In the genomic region with DNA sequence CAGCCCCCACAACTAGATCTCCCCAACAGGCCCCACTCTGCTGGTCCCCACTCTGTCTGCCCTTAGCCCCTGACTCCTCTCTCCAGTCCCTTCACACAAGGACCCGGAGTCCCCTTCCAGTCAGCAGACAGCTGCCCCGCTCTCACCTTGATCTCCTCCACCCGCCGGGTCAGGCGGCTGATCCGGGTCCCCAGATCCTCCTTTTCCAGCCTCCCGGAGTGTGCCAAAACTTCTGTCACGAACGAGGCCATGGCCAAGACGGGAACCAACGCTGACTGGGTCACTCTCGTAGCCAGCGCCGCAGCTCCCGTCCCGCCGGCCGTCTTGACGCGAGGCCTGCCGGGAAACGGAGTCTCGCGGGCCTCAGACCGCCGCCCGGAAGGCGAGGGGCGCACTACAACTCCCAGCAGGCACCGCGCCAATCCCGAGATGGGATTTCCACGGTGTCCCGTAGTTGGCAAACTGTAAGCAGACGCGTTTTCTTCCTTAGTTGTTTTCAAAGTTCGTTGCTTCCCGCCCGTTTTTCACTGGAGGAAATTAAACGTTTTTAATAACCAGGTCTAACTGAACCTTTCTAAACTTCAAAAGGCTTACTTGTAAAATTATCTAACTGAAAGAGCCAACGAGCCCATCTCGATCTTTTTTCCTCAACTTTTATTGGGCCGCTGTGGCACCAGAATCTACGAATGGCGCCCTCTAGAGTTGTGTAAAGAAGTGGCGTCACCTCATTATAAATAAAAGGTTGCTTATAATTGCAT, we compare ENCODE assay signal across 8 cellular contexts. TPM values are rescaled to one million over a fixed set of nuclear protein-coding genes. Genes with fewer than 3 reads are reported as not detected.
A peak's percentile ranks its signal among the peaks of the same experiment; 100 is the strongest.
DNase-seq lines count a peak whose midpoint lies in the region; ATAC-seq, FAIRE-seq and TF ChIP-seq lines count a peak whose summit lies in the region.

A gene with protein sequence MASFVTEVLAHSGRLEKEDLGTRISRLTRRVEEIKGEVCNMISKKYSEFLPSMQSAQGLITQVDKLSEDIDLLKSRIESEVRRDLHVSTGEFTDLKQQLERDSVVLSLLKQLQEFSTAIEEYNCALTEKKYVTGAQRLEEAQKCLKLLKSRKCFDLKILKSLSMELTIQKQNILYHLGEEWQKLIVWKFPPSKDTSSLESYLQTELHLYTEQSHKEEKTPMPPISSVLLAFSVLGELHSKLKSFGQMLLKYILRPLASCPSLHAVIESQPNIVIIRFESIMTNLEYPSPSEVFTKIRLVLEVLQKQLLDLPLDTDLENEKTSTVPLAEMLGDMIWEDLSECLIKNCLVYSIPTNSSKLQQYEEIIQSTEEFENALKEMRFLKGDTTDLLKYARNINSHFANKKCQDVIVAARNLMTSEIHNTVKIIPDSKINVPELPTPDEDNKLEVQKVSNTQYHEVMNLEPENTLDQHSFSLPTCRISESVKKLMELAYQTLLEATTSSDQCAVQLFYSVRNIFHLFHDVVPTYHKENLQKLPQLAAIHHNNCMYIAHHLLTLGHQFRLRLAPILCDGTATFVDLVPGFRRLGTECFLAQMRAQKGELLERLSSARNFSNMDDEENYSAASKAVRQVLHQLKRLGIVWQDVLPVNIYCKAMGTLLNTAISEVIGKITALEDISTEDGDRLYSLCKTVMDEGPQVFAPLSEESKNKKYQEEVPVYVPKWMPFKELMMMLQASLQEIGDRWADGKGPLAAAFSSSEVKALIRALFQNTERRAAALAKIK (minus strand): TSS at position 277 of the 758 bp plus-strand sequence. CDS start 26 bp downstream, at position 251.

- TF ChIP-seq RAD21 in H1 (IDR thresholded peaks at IDR 0.05 in 1 of 2, conservative IDR thresholded peaks at IDR 0.05 in 1 of 2; ENCODE audit: low read depth in 2 of 2, low read length in 2 of 2): peak in 1 of 2 experiments; percentile 22; a peak in 2 of 4 replicates

- H3K27ac ChIP-seq in H1 (ENCODE audit: low read depth, low read length): peak within 1 kb of the TSS; percentile 19; the same call in 1 of the 2 replicates

- BruUV-seq in Calu3 (replicated peaks; lab: Mats Ljungman, UMichigan): no TSS peak

- H3K27me3 Mint-ChIP-seq in Calu3 (ENCODE audit: unreplicated experiment) (no peaks in the 10 kb centered on the region), memory B cell (no peaks in the 10 kb centered on the region)

- FAIRE-seq in H1 (lab: Jason Lieb, UNC): no peak

- H3K79me2 ChIP-seq in H1 (ENCODE audit: control insufficient read depth in 1 of 2, insufficient read depth in 2 of 2, low read length in 2 of 2): peaks cover 0 to 24% of the 10 kb centered on the region in 2 experiments; a peak in 2 of 4 replicates

- WGBS in H1 (ENCODE audit: extremely low coverage in 1 of 2, insufficient coverage in 1 of 2, insufficient read length in 1 of 2, insufficient replicate concordance in 2 of 2, low coverage in 1 of 2, low lambda C conversion rate in 2 of 2, missing lambda C conversion rate in 1 of 2), 2 experiments: 2% methylated on average over 46 of the region's 46 CpGs; no CpG with 5 or more reads in 1 of the 2 experiments

- H3K27me3 ChIP-seq in H1 (replicated peaks in 1 of 4; ENCODE audit: control insufficient read depth in 3 of 4, extremely low read depth in 1 of 4, insufficient read depth in 3 of 4, low read length in 3 of 4): no peaks in the 10 kb centered on the region

- peak within 1 kb of the TSS; percentile 92; the same call in 1 of the 2 replicates for H4K8ac ChIP-seq in H1 (ENCODE audit: extremely low read depth, insufficient read depth, low read length)

- H2BK20ac ChIP-seq in H1 (ENCODE audit: low read length): no peak within 1 kb of the TSS

- intact Hi-C loops in Calu3 (cut with micrococcal nuclease; ENCODE audit: unreplicated experiment): no loop called here

- H2BK5ac ChIP-seq in H1 (ENCODE audit: low read depth, low read length): peak within 1 kb of the TSS; percentile 69; the same call in 1 of the 2 replicates

- no peak; a peak in 1 of 3 replicates for TF ChIP-seq POLR2A in H1 (IDR thresholded peaks at IDR 0.05; ENCODE audit: control extremely low read depth in 1 of 2, low read depth in 2 of 2, low read length in 2 of 2)

- H3K4me3 ChIP-seq in H1 (ENCODE audit: extremely low read depth in 1 of 4, insufficient read depth in 2 of 4, low read depth in 3 of 4, low read length in 4 of 4): peak within 1 kb of the TSS; percentile 88 to 95 (median 92)

- H3K4ac ChIP-seq in H1 (replicated peaks; ENCODE audit: insufficient read length, low read depth, low read length): no peak within 1 kb of the TSS

- H3K9ac ChIP-seq in H1 (replicated peaks in 1 of 4; ENCODE audit: extremely low read depth in 1 of 4, low read depth in 3 of 4, low read length in 3 of 4): peak within 1 kb of the TSS; percentile 73 to 90 (median 78)

- no peak for TF ChIP-seq EP300 in H1 (IDR thresholded peaks at IDR 0.05; ENCODE audit: borderline replicate concordance in 1 of 2, low read depth in 2 of 2, low read length in 2 of 2)

- ATAC-seq in GM21381 (IDR thresholded peaks at IDR 0.05; ENCODE audit: unreplicated experiment) (peak; percentile 99), memory B cell (ENCODE audit: low read depth) (peak; percentile 98)

- no peak within 1 kb of the TSS for H2BK15ac ChIP-seq in H1 (ENCODE audit: low read length)

- H3K4me3 Mint-ChIP-seq in Calu3 (ENCODE audit: low read depth, unreplicated experiment) (peak within 1 kb of the TSS; percentile 97), memory B cell (peak within 1 kb of the TSS; percentile 96)

- H3K9me3 Mint-ChIP-seq in Calu3 (ENCODE audit: low read depth, unreplicated experiment) (no peaks in the 10 kb centered on the region), memory B cell (no peaks in the 10 kb centered on the region)

- H3K4me1 Mint-ChIP-seq in Calu3 (ENCODE audit: low read depth, unreplicated experiment) (peaks cover 17% of the 10 kb centered on the region), memory B cell (peaks cover 13% of the 10 kb centered on the region)

- peak within 1 kb of the TSS; percentile 70 for H4K91ac ChIP-seq in H1 (replicated peaks; ENCODE audit: insufficient read length, low read length)

- no peak within 1 kb of the TSS for H2BK12ac ChIP-seq in H1 (ENCODE audit: low read depth, low read length)

- H3K36me3 Mint-ChIP-seq in Calu3 (ENCODE audit: insufficient read depth, unreplicated experiment): peaks cover 29% of the 10 kb centered on the region
- peaks cover 2% of the 10 kb centered on the region for H3K36me3 Mint-ChIP-seq in memory B cell

- H3K14ac ChIP-seq in H1 (ENCODE audit: insufficient read length): no peak within 1 kb of the TSS

- no peak within 1 kb of the TSS for H3K56ac ChIP-seq in H1 (replicated peaks; ENCODE audit: insufficient read length, low read depth, low read length)

- peaks cover 0 to 10% (median 3%) of the 10 kb centered on the region in 4 experiments; a peak in 5 of 8 replicates for H3K36me3 ChIP-seq in H1 (ENCODE audit: control insufficient read depth in 2 of 4, insufficient read depth in 4 of 4, low read length in 3 of 4)

- H2BK120ac ChIP-seq in H1 (replicated peaks; ENCODE audit: low read depth, low read length): no peak within 1 kb of the TSS

- DNase-seq in Calu3 (peak; percentile 93), HUDEP-2 (lab: John Stamatoyannopoulos, UW; ENCODE audit: unreplicated experiment in 76 of 76) (peak; percentile 17 to 95 (median 90)), NOMO-1 treated with dmso at 0.1 percent for 144 hours (lab: John Stamatoyannopoulos, UW; ENCODE audit: unreplicated experiment) (peak; percentile 96), H1 (ENCODE audit: low read depth in 1 of 2, low spot score in 2 of 2) (peak; percentile 82 to 89), memory B cell (ENCODE audit: low spot score in 2 of 2) (peak; percentile 84 to 89)
- peak; percentile 69 to 84 (median 76) for DNase-seq in activated CD8-positive, alpha-beta memory T cell treated with anti-CD3 and anti-CD28 coated beads for 48 hours (ENCODE audit: low read depth in 2 of 3, low spot score in 2 of 3)
- DNase-seq in stimulated activated CD8-positive, alpha-beta memory T cell treated with anti-CD3 and anti-CD28 coated beads, Interleukin-12 subunit alpha, Interleukin-12 subunit beta, amount 100 ng/mL, for 24 hours (ENCODE audit: extremely low read depth): peak; percentile 82

- no peak within 1 kb of the TSS for H3K23ac ChIP-seq in H1 (ENCODE audit: insufficient read length)

- CTCF ChIA-PET in Calu3 (lab: Charles Lee) (interaction anchor here (0.7 kb wide), 3 partner anchors 15 to 1153 kb away, joined by 3 read pairs; no protein-coding TSS in a partner anchor), H1 (lab: Charles Lee; ENCODE audit: partially characterized antibody) (interaction anchor here (0.6 to 1.2 kb wide), 7 partner anchors 9 to 928 kb away, joined by 3 to 5 read pairs (median 3); no protein-coding TSS in a partner anchor)

- no peaks in the 10 kb centered on the region; the same call in 1 of the 2 replicates for H3K23me2 ChIP-seq in H1 (ENCODE audit: low read depth, low read length)

- H3K79me1 ChIP-seq in H1 (ENCODE audit: low read depth, low read length): no peaks in the 10 kb centered on the region; the same call in 1 of the 2 replicates

- H3K9me3 ChIP-seq in H1 (ENCODE audit: insufficient read depth in 2 of 2, low read depth in 1 of 2, low read length in 1 of 2): no peaks in the 10 kb centered on the region

- POLR2A ChIA-PET in H1 (lab: Charles Lee; ENCODE audit: partially characterized antibody): interaction anchor here (1.1 to 1.2 kb wide), 5 partner anchors 23 to 100 kb away, joined by 3 to 5 read pairs (median 3); no protein-coding TSS in a partner anchor

- H3K18ac ChIP-seq in H1 (ENCODE audit: extremely low read depth, low read length): no peak within 1 kb of the TSS; the same call in 1 of the 2 replicates

- no peaks in the 10 kb centered on the region for H4K20me1 ChIP-seq in H1 (replicated peaks in 1 of 2; ENCODE audit: control insufficient read depth in 1 of 2, insufficient read depth in 2 of 2, low read length in 2 of 2)

- H4K5ac ChIP-seq in H1 (ENCODE audit: insufficient read length, low read depth, low read length): no peak within 1 kb of the TSS

- H3K27ac Mint-ChIP-seq in Calu3 (ENCODE audit: unreplicated experiment) (peak within 1 kb of the TSS; percentile 90), memory B cell (peak within 1 kb of the TSS; percentile 88)

- H2AFZ ChIP-seq in H1 (ENCODE audit: low read length): peak within 1 kb of the TSS; percentile 81

- peak; percentile 63 for TF ChIP-seq CTCF in Calu3 (IDR thresholded peaks at IDR 0.05; ENCODE audit: unreplicated experiment)
- TF ChIP-seq CTCF in H1 (IDR thresholded peaks at IDR 0.05; ENCODE audit: control extremely low read depth in 1 of 3, insufficient read depth in 1 of 3, low read depth in 1 of 3, low read length in 3 of 3): peak; percentile 20 to 67 (median 49)

- peak within 1 kb of the TSS; percentile 47 to 66 for H3K4me2 ChIP-seq in H1 (ENCODE audit: insufficient read depth in 1 of 2, low read depth in 2 of 2, low read length in 2 of 2)

- H3K4me1 ChIP-seq in H1 (replicated peaks in 1 of 4; ENCODE audit: control insufficient read depth in 3 of 4, insufficient read depth in 4 of 4, low read length in 3 of 4): no peaks in the 10 kb centered on the region

- no peak within 1 kb of the TSS for H2AK5ac ChIP-seq in H1 (ENCODE audit: low read depth, low read length)

RNA-seq across cellular contexts. Expression of the gene that starts here (rescaled TPM):
- 15.3 and 15.9 TPM in 2 replicates for total RNA-seq in Calu3 (2022)
- total RNA-seq in H1 (2021; fragmentation: NEBNext Ultra II Directional; extraction: Animal tissue kit (Norgen Biotek cat#: 25700)): 24.4 and 25.3 TPM in 2 replicates
- polyA plus RNA-seq in H1 (2011; rRNA removed): 5.9 and 9.0 TPM in 2 replicates
- polyA plus RNA-seq in H1 (2011; cell fraction: cytosol; rRNA removed): 11.5 TPM
- polyA plus RNA-seq in H1 (2011; cell fraction: nucleus; rRNA removed): 7.6 TPM
- polyA plus RNA-seq in H1 (2012, experiment 1 of 2): 15.7 to 24.4 TPM (median 18.7 TPM) in 4 replicates
- polyA plus RNA-seq in H1 (2012, experiment 2 of 2): 2.3 TPM
- polyA plus RNA-seq in H1 (2013, experiment 1 of 2): 15.2 TPM
- 15.2 TPM for polyA plus RNA-seq in H1 (2013, experiment 2 of 2)
- 20.3 and 30.7 TPM in 2 replicates for polyA minus RNA-seq in H1 (2011; rRNA and poly(A)+ RNA removed)
- 13.6 TPM for polyA minus RNA-seq in H1 (2011; cell fraction: cytosol; rRNA and poly(A)+ RNA removed)
- 20.8 TPM for polyA minus RNA-seq in H1 (2011; cell fraction: nucleus; rRNA and poly(A)+ RNA removed)

Comparison
In these comparisons a context has a peak if more than half of its experiments do, and no peak if none do; other contexts are left out.
1. Peak in every context shown above with its lines: DNase-seq, ATAC-seq, H3K4me3 ChIP-seq and H3K27ac ChIP-seq.